1 cellular context compared by ENCODE assay signal in the genomic region with DNA sequence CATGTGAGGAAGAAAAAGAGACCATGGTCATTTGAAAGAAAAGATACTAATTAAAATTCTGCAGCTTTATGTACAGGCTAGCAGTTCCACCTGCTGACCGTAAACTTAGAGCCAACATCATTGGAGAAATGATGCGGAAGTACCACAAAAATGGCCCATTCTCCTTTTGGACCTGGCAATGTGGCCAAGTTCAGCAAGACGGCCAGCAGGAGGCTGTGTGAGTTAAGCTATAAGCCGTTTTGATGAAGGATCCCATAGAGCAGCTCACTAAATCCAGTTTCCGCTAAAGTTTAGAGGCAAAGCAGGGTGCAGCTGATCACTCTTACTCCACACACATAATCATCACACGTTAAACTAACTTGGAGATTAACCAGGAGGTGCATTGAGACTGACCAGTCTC.
TF ChIP-seq lines count a peak whose summit lies in the region.

No MANE protein-coding gene starts in this region.

TF ChIP-seq in IMR-90, 13 proteins besides CTCF, POLR2A, EP300 and RAD21 (continued from another document):
- TF ChIP-seq, protein P1, sequence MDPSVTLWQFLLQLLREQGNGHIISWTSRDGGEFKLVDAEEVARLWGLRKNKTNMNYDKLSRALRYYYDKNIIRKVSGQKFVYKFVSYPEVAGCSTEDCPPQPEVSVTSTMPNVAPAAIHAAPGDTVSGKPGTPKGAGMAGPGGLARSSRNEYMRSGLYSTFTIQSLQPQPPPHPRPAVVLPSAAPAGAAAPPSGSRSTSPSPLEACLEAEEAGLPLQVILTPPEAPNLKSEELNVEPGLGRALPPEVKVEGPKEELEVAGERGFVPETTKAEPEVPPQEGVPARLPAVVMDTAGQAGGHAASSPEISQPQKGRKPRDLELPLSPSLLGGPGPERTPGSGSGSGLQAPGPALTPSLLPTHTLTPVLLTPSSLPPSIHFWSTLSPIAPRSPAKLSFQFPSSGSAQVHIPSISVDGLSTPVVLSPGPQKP (IDR thresholded peaks at IDR 0.05; ENCODE audit: borderline replicate concordance, low read depth, low read length): no peak
